Comparison of ENCODE assay signal across 1 cellular context in the genomic region with DNA sequence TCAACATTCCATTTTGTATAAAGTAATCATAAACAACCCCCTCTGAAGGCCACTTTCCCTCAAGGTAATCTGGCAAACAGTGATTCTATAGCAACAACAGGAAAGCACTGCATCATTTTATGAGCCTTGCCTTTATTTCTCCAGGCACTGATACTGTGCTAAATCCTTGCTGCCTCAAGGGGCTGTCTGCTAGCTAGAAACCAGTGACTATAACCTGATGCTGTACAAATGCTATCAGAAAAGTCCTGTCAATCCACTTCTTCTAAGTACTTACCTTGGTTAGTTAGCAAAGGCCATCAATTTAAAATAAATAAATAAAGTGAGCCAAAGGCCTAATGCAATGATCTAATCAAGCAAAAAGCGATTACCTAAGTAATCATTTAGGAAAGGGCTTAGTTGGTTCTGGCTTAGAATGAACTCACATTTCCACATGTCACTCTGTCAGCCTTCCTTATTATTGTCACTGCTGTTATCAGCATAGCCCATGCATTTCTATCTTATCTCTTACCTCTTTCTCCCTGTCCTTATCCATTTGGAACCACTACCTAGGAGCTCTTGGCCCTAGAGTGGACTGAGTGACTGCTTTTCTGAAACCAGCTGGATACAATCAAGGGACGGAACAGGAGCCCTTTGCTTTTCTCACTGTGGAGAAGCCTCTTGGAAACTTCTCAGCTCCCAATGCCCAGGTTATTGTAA.
TF ChIP-seq lines count a peak whose summit lies in the region.

No MANE protein-coding gene starts in this region.

TF ChIP-seq in K562, 482 proteins besides CTCF, POLR2A, EP300 and RAD21 (continued from another document and continues in another):
- TF ChIP-seq, protein P1, sequence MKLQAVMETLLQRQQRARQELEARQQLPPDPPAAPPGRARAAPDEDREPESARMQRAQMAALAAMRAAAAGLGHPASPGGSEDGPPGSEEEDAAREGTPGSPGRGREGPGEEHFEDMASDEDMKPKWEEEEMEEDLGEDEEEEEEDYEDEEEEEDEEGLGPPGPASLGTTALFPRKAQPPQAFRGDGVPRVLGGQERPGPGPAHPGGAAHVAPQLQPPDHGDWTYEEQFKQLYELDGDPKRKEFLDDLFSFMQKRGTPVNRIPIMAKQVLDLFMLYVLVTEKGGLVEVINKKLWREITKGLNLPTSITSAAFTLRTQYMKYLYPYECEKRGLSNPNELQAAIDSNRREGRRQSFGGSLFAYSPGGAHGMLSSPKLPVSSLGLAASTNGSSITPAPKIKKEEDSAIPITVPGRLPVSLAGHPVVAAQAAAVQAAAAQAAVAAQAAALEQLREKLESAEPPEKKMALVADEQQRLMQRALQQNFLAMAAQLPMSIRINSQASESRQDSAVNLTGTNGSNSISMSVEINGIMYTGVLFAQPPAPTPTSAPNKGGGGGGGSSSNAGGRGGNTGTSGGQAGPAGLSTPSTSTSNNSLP (IDR thresholded peaks at IDR 0.05; ENCODE audit: borderline replicate concordance, low read depth, low read length), result no peak
- TF ChIP-seq XRCC4 (IDR thresholded peaks at IDR 0.05; ENCODE audit: extremely low read depth, insufficient read depth, insufficient read length), result no peak
- TF ChIP-seq ZNF57 (CRISPR knock-in tag; IDR thresholded peaks at IDR 0.05), result no peak
- TF ChIP-seq ZNF507 (tag; conservative IDR thresholded peaks at IDR 0.05), result no peak
- no peak for TF ChIP-seq PHF21A (IDR thresholded peaks at IDR 0.05; ENCODE audit: borderline replicate concordance, low read depth)
- TF ChIP-seq, protein P2, sequence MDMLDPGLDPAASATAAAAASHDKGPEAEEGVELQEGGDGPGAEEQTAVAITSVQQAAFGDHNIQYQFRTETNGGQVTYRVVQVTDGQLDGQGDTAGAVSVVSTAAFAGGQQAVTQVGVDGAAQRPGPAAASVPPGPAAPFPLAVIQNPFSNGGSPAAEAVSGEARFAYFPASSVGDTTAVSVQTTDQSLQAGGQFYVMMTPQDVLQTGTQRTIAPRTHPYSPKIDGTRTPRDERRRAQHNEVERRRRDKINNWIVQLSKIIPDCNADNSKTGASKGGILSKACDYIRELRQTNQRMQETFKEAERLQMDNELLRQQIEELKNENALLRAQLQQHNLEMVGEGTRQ (CRISPR knock-in tag; IDR thresholded peaks at IDR 0.05), result no peak
- peak; percentile 89 for TF ChIP-seq TEAD4 (IDR thresholded peaks at IDR 0.05; ENCODE audit: low read length)
- TF ChIP-seq TEAD4 (CRISPR knock-in tag; IDR thresholded peaks at IDR 0.05; ENCODE audit: borderline replicate concordance), result no peak
- no peak for TF ChIP-seq CBX8 (IDR thresholded peaks at IDR 0.05; ENCODE audit: borderline replicate concordance, extremely low read depth, low read depth, low read length, poor library complexity, severe bottlenecking)
- TF ChIP-seq, protein P3, sequence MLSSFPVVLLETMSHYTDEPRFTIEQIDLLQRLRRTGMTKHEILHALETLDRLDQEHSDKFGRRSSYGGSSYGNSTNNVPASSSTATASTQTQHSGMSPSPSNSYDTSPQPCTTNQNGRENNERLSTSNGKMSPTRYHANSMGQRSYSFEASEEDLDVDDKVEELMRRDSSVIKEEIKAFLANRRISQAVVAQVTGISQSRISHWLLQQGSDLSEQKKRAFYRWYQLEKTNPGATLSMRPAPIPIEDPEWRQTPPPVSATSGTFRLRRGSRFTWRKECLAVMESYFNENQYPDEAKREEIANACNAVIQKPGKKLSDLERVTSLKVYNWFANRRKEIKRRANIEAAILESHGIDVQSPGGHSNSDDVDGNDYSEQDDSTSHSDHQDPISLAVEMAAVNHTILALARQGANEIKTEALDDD (IDR thresholded peaks at IDR 0.05), result peak; percentile 74
- 0 out of 2 replicates have a peak, but pooled peaks have one; percentile 35 for TF ChIP-seq ATF7 (IDR thresholded peaks at IDR 0.05)
- no peak for TF ChIP-seq FOXA3 (CRISPR knock-in tag; conservative IDR thresholded peaks at IDR 0.05 in 1 of 2, IDR thresholded peaks at IDR 0.05 in 1 of 2)
- no peak for TF ChIP-seq ZNF830 (CRISPR knock-in tag; IDR thresholded peaks at IDR 0.05)
- no peak for TF ChIP-seq TCF7L2 (IDR thresholded peaks at IDR 0.05; ENCODE audit: low read depth, low read length)
- TF ChIP-seq, protein P4, sequence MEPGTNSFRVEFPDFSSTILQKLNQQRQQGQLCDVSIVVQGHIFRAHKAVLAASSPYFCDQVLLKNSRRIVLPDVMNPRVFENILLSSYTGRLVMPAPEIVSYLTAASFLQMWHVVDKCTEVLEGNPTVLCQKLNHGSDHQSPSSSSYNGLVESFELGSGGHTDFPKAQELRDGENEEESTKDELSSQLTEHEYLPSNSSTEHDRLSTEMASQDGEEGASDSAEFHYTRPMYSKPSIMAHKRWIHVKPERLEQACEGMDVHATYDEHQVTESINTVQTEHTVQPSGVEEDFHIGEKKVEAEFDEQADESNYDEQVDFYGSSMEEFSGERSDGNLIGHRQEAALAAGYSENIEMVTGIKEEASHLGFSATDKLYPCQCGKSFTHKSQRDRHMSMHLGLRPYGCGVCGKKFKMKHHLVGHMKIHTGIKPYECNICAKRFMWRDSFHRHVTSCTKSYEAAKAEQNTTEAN (CRISPR knock-in tag; IDR thresholded peaks at IDR 0.05), result no peak
- TF ChIP-seq ZNF23 (CRISPR knock-in tag; IDR thresholded peaks at IDR 0.05), result no peak
- TF ChIP-seq, protein P5, sequence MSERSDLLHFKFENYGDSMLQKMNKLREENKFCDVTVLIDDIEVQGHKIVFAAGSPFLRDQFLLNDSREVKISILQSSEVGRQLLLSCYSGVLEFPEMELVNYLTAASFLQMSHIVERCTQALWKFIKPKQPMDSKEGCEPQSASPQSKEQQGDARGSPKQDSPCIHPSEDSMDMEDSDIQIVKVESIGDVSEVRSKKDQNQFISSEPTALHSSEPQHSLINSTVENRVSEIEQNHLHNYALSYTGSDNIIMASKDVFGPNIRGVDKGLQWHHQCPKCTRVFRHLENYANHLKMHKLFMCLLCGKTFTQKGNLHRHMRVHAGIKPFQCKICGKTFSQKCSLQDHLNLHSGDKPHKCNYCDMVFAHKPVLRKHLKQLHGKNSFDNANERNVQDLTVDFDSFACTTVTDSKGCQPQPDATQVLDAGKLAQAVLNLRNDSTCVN (CRISPR knock-in tag; IDR thresholded peaks at IDR 0.05), result no peak
- TF ChIP-seq RFX7 (CRISPR knock-in tag; IDR thresholded peaks at IDR 0.05), result no peak
- TF ChIP-seq, protein P6, sequence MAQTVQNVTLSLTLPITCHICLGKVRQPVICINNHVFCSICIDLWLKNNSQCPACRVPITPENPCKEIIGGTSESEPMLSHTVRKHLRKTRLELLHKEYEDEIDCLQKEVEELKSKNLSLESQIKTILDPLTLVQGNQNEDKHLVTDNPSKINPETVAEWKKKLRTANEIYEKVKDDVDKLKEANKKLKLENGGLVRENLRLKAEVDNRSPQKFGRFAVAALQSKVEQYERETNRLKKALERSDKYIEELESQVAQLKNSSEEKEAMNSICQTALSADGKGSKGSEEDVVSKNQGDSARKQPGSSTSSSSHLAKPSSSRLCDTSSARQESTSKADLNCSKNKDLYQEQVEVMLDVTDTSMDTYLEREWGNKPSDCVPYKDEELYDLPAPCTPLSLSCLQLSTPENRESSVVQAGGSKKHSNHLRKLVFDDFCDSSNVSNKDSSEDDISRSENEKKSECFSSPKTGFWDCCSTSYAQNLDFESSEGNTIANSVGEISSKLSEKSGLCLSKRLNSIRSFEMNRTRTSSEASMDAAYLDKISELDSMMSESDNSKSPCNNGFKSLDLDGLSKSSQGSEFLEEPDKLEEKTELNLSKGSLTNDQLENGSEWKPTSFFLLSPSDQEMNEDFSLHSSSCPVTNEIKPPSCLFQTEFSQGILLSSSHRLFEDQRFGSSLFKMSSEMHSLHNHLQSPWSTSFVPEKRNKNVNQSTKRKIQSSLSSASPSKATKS (CRISPR knock-in tag; IDR thresholded peaks at IDR 0.05), result no peak
- TF ChIP-seq PHF8 (IDR thresholded peaks at IDR 0.05; ENCODE audit: borderline replicate concordance, low read length), result no peak
- TF ChIP-seq MYBL2 (IDR thresholded peaks at IDR 0.05; ENCODE audit: low read depth), result no peak
- TF ChIP-seq MYBL2 (CRISPR knock-in tag; IDR thresholded peaks at IDR 0.05; ENCODE audit: borderline replicate concordance), result no peak
- TF ChIP-seq CXXC5 (CRISPR knock-in tag; IDR thresholded peaks at IDR 0.05), result peak; percentile 45
- TF ChIP-seq MIER1 (IDR thresholded peaks at IDR 0.05; ENCODE audit: low read depth), result no peak
- TF ChIP-seq, protein P7, sequence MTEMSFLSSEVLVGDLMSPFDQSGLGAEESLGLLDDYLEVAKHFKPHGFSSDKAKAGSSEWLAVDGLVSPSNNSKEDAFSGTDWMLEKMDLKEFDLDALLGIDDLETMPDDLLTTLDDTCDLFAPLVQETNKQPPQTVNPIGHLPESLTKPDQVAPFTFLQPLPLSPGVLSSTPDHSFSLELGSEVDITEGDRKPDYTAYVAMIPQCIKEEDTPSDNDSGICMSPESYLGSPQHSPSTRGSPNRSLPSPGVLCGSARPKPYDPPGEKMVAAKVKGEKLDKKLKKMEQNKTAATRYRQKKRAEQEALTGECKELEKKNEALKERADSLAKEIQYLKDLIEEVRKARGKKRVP (CRISPR knock-in tag; IDR thresholded peaks at IDR 0.05), result no peak
- 0 out of 2 replicates have a peak, but pooled peaks have one; percentile 38 for TF ChIP-seq NCOA1 (IDR thresholded peaks at IDR 0.05; ENCODE audit: low read depth)
- TF ChIP-seq BACH1 (tag; IDR thresholded peaks at IDR 0.05), result no peak
- TF ChIP-seq TAF7 (tag; IDR thresholded peaks at IDR 0.05), result no peak
- TF ChIP-seq SRF (CRISPR knock-in tag; IDR thresholded peaks at IDR 0.05), result no peak
- TF ChIP-seq EZH2 (IDR thresholded peaks at IDR 0.05; ENCODE audit: borderline replicate concordance, low read depth, low read length), result no peak
- peak; percentile 98 for TF ChIP-seq SOX6 (IDR thresholded peaks at IDR 0.05)
- no peak for TF ChIP-seq TAF1 (IDR thresholded peaks at IDR 0.05; ENCODE audit: control insufficient read depth, extremely low read depth, insufficient read depth, low read length, severe bottlenecking)
- TF ChIP-seq ESRRA (IDR thresholded peaks at IDR 0.05; ENCODE audit: borderline replicate concordance, low read depth), result no peak
- TF ChIP-seq NFYB (IDR thresholded peaks at IDR 0.05; ENCODE audit: extremely low read depth, insufficient read length), result no peak
- TF ChIP-seq, protein P8, sequence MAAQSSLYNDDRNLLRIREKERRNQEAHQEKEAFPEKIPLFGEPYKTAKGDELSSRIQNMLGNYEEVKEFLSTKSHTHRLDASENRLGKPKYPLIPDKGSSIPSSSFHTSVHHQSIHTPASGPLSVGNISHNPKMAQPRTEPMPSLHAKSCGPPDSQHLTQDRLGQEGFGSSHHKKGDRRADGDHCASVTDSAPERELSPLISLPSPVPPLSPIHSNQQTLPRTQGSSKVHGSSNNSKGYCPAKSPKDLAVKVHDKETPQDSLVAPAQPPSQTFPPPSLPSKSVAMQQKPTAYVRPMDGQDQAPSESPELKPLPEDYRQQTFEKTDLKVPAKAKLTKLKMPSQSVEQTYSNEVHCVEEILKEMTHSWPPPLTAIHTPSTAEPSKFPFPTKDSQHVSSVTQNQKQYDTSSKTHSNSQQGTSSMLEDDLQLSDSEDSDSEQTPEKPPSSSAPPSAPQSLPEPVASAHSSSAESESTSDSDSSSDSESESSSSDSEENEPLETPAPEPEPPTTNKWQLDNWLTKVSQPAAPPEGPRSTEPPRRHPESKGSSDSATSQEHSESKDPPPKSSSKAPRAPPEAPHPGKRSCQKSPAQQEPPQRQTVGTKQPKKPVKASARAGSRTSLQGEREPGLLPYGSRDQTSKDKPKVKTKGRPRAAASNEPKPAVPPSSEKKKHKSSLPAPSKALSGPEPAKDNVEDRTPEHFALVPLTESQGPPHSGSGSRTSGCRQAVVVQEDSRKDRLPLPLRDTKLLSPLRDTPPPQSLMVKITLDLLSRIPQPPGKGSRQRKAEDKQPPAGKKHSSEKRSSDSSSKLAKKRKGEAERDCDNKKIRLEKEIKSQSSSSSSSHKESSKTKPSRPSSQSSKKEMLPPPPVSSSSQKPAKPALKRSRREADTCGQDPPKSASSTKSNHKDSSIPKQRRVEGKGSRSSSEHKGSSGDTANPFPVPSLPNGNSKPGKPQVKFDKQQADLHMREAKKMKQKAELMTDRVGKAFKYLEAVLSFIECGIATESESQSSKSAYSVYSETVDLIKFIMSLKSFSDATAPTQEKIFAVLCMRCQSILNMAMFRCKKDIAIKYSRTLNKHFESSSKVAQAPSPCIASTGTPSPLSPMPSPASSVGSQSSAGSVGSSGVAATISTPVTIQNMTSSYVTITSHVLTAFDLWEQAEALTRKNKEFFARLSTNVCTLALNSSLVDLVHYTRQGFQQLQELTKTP (IDR thresholded peaks at IDR 0.05; ENCODE audit: low read depth in 1 of 2, partially characterized antibody in 2 of 2), result peak in 1 of 2 experiments; percentile 23
- TF ChIP-seq, protein P9, sequence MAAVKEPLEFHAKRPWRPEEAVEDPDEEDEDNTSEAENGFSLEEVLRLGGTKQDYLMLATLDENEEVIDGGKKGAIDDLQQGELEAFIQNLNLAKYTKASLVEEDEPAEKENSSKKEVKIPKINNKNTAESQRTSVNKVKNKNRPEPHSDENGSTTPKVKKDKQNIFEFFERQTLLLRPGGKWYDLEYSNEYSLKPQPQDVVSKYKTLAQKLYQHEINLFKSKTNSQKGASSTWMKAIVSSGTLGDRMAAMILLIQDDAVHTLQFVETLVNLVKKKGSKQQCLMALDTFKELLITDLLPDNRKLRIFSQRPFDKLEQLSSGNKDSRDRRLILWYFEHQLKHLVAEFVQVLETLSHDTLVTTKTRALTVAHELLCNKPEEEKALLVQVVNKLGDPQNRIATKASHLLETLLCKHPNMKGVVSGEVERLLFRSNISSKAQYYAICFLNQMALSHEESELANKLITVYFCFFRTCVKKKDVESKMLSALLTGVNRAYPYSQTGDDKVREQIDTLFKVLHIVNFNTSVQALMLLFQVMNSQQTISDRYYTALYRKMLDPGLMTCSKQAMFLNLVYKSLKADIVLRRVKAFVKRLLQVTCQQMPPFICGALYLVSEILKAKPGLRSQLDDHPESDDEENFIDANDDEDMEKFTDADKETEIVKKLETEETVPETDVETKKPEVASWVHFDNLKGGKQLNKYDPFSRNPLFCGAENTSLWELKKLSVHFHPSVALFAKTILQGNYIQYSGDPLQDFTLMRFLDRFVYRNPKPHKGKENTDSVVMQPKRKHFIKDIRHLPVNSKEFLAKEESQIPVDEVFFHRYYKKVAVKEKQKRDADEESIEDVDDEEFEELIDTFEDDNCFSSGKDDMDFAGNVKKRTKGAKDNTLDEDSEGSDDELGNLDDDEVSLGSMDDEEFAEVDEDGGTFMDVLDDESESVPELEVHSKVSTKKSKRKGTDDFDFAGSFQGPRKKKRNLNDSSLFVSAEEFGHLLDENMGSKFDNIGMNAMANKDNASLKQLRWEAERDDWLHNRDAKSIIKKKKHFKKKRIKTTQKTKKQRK (IDR thresholded peaks at IDR 0.05; ENCODE audit: borderline replicate concordance, low read depth, low read length), result no peak
- peak; percentile 94 for TF ChIP-seq CBFA2T3 (IDR thresholded peaks at IDR 0.05)
- no peak for TF ChIP-seq HMG20B (CRISPR knock-in tag; IDR thresholded peaks at IDR 0.05)
- no peak for TF ChIP-seq SLC30A9 (CRISPR knock-in tag; IDR thresholded peaks at IDR 0.05)
- TF ChIP-seq, protein P10, sequence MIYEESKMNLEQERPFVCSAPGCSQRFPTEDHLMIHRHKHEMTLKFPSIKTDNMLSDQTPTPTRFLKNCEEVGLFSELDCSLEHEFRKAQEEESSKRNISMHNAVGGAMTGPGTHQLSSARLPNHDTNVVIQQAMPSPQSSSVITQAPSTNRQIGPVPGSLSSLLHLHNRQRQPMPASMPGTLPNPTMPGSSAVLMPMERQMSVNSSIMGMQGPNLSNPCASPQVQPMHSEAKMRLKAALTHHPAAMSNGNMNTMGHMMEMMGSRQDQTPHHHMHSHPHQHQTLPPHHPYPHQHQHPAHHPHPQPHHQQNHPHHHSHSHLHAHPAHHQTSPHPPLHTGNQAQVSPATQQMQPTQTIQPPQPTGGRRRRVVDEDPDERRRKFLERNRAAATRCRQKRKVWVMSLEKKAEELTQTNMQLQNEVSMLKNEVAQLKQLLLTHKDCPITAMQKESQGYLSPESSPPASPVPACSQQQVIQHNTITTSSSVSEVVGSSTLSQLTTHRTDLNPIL (CRISPR knock-in tag; IDR thresholded peaks at IDR 0.05), result no peak
- TF ChIP-seq ZZZ3 (IDR thresholded peaks at IDR 0.05), result no peak
